8 cellular contexts compared by ENCODE assay signal in genomic region chr10:75294518-75294865, GRCh38. TPM values are rescaled to one million over a fixed set of nuclear protein-coding genes. Genes with fewer than 3 reads are reported as not detected.
DNase-seq lines count a peak whose midpoint lies in the region; ATAC-seq and TF ChIP-seq lines count a peak whose summit lies in the region.

No MANE protein-coding gene starts in this region.

- no peak for DNase-seq in NT2/D1 (ENCODE audit: low read depth, low spot score)
- no peak for DNase-seq in epithelial cell of proximal tubule (ENCODE audit: low read depth)
- DNase-seq in NCI-H2107 (lab: John Stamatoyannopoulos, UW): no peak
- no peak for DNase-seq in NCI-H1436 (lab: John Stamatoyannopoulos, UW)
- DNase-seq in activated CD4-positive, alpha-beta T cell treated with anti-CD3 and anti-CD28 coated beads, Interleukin-2, amount 50 U/mL, for 4 hours: no peak

- no peaks in the 10 kb centered on the region for H3K9me3 ChIP-seq in DOHH2 (ENCODE audit: control insufficient read depth, insufficient read depth, low read length)
- no peaks in the 10 kb centered on the region for H3K9me3 ChIP-seq in NT2/D1 (ENCODE audit: insufficient read depth, low read length)
- no peaks in the 10 kb centered on the region for H3K9me3 ChIP-seq in neural cell (ENCODE audit: low read length)

- H3K4me3 ChIP-seq in DOHH2 (ENCODE audit: low read length) (peak overlapping the region; percentile 68), NT2/D1 (ENCODE audit: insufficient read length, low read depth) (peak overlapping the region; percentile 21), epithelial cell of proximal tubule (ENCODE audit: low read depth, low read length) (peak overlapping the region; percentile 67), neural cell (ENCODE audit: low read length) (peak overlapping the region; percentile 61)

- H3K4me1 ChIP-seq in DOHH2 (ENCODE audit: control insufficient read depth, low read length) (peaks cover 17% of the 10 kb centered on the region), NT2/D1 (ENCODE audit: insufficient read depth, insufficient read length) (no peaks in the 10 kb centered on the region)

- H4K20me1 ChIP-seq in DOHH2 (ENCODE audit: control insufficient read depth, insufficient read depth, low read depth, low read length) (no peaks in the 10 kb centered on the region), neural cell (ENCODE audit: insufficient read depth) (no peaks in the 10 kb centered on the region)

- H3K4me2 ChIP-seq in DOHH2 (ENCODE audit: low read length) (peak overlapping the region; percentile 66), neural cell (ENCODE audit: low read length) (peak overlapping the region; percentile 37)

- H3F3A ChIP-seq in DOHH2 (ENCODE audit: control insufficient read depth, insufficient read depth) (no peaks in the 10 kb centered on the region), neural cell (ENCODE audit: insufficient read depth, low read length, poor library complexity, severe bottlenecking) (no peaks in the 10 kb centered on the region)

- no peak for TF ChIP-seq RAD21 in neural cell (conservative IDR thresholded peaks at IDR 0.05)

- no peak for ATAC-seq in GM21526 (IDR thresholded peaks at IDR 0.05; ENCODE audit: low FRiP score, unreplicated experiment)

- TF ChIP-seq CTCF in DOHH2 (IDR thresholded peaks at IDR 0.05; ENCODE audit: low read depth, low read length, poor library complexity, severe bottlenecking) (no peak), epithelial cell of proximal tubule (conservative IDR thresholded peaks at IDR 0.05; ENCODE audit: low read depth, low read length) (no peak), neural cell (IDR thresholded peaks at IDR 0.05; ENCODE audit: poor library complexity, severe bottlenecking) (no peak)

- H3K79me2 ChIP-seq in DOHH2 (ENCODE audit: control insufficient read depth, low read length): no peaks in the 10 kb centered on the region
- no peaks in the 10 kb centered on the region for H3K79me2 ChIP-seq in neural cell (replicated peaks; ENCODE audit: insufficient read depth, low read length)

- H3K9ac ChIP-seq in NT2/D1 (ENCODE audit: insufficient read length, low read depth): no peak overlapping the region
- peak overlapping the region; percentile 57 for H3K9ac ChIP-seq in neural cell (ENCODE audit: low read length)

- no peak overlapping the region for H2AFZ ChIP-seq in neural cell (ENCODE audit: low read depth, low read length)

- no peak for TF ChIP-seq EP300 in neural cell (conservative IDR thresholded peaks at IDR 0.05; ENCODE audit: poor library complexity, severe bottlenecking)

- H3K27me3 ChIP-seq in DOHH2 (ENCODE audit: control insufficient read depth, low read length) (peaks cover 52% of the 10 kb centered on the region), NT2/D1 (ENCODE audit: insufficient read depth, insufficient read length) (peaks cover 45% of the 10 kb centered on the region), neural cell (ENCODE audit: insufficient read depth, low read depth, low read length) (no peaks in the 10 kb centered on the region)

- no peaks in the 10 kb centered on the region for H3K36me3 ChIP-seq in DOHH2 (ENCODE audit: control insufficient read depth, low read length)
- H3K36me3 ChIP-seq in NT2/D1 (ENCODE audit: insufficient read depth, insufficient read length, low read length): no peaks in the 10 kb centered on the region
- H3K36me3 ChIP-seq in neural cell (ENCODE audit: insufficient read depth, low read length): no peaks in the 10 kb centered on the region

- H3K9me2 ChIP-seq in DOHH2 (replicated peaks; ENCODE audit: control insufficient read depth, low read length) (no peaks in the 10 kb centered on the region), neural cell (ENCODE audit: insufficient read depth, low read length) (no peaks in the 10 kb centered on the region)

- H3K27ac ChIP-seq in DOHH2 (ENCODE audit: low read depth, low read length) (no peak overlapping the region), neural cell (ENCODE audit: low read length) (peak overlapping the region; percentile 76)

TF ChIP-seq in neural cell, 6 proteins besides CTCF, POLR2A, EP300 and RAD21:
- TF ChIP-seq REST (IDR thresholded peaks at IDR 0.05; ENCODE audit: borderline replicate concordance): no peak
- no peak for TF ChIP-seq SMC3 (conservative IDR thresholded peaks at IDR 0.05; ENCODE audit: poor library complexity)
- no peak for TF ChIP-seq POLR2AphosphoS5 (IDR thresholded peaks at IDR 0.05)
- no peak for TF ChIP-seq MXI1 (conservative IDR thresholded peaks at IDR 0.05; ENCODE audit: poor library complexity, severe bottlenecking)
- TF ChIP-seq EZH2 (IDR thresholded peaks at IDR 0.05; ENCODE audit: borderline replicate concordance, insufficient read depth, low read length, poor library complexity, severe bottlenecking): no peak
- TF ChIP-seq TAF1 (IDR thresholded peaks at IDR 0.05; ENCODE audit: low read depth): no peak
TF ChIP-seq in neural cell: peak in this region for 0.

RNA-seq across cellular contexts. Expression of gene COMTD1, which starts 58.7 kb away (rescaled TPM):
- 41.5 and 62.2 TPM in 2 replicates for total RNA-seq in epithelial cell of proximal tubule
- 51.4 and 62.7 TPM in 2 replicates for polyA plus RNA-seq in neural cell
- polyA minus RNA-seq in neural cell: 10.5 and 14.2 TPM in 2 replicates
